ENCODE assay signal across 28 cellular contexts in the genomic region with DNA sequence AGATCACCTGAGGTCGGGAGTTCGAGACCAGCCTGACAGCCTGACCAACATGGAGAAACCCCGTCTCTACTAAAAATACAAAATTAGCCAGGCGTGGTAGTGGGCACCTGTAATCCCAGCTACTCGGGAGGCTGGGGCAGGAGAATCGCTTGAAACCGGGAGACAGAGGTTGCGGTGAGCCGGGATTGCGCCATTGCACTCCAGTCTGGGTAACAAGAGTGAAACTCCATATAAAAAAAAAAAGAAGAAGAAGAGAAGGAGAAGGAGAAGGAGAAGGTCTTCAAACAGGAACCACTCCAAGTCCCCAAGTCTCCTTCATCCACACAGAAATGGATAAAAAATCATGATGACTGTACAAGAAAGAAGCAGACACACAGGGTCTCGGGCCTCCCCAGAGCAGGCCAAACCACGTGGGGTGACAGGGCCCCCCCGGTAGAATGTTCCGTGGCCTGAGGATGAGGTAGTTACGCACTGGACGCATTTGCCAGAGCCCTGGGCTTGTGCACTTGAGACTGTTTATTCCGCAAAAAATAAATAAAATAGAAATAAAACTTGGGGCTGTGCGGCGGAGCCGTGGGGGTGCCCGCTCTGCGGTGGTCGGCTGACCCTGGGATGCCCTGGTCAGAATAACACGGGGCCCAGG. TPM values are rescaled to one million over a fixed set of nuclear protein-coding genes. Genes with fewer than 3 reads are reported as not detected.
DNase-seq lines count a peak whose midpoint lies in the region; ATAC-seq and TF ChIP-seq lines count a peak whose summit lies in the region.
"Had no signal": no experiment of that assay in that cellular context is flagged by ENCODE, and none has a peak within 500 bp of the region (broad histone marks: within the 10 kb centered on the region; RNA-seq: fewer than 3 reads in every experiment).

No MANE protein-coding gene starts in this region.

- TF ChIP-seq EP300 in ovary (IDR thresholded peaks at IDR 0.05) = no peak

- peaks cover 56% of the 10 kb centered on the region for H3K4me1 ChIP-seq in ovary (ENCODE audit: insufficient read depth)

- 46 to 63% (median 46%) methylated on average over 24 of the region's 24 CpGs for WGBS in ovary, 3 donors

- H3K4me3 ChIP-seq in NB4 (ENCODE audit: low read depth, low read length) (no peak overlapping the region), ovary (no peak overlapping the region)
- H3K4me3 ChIP-seq: Peyer's patch had no signal

- H3K27me3 ChIP-seq in ovary = no peaks in the 10 kb centered on the region
- H3K27me3 ChIP-seq: Peyer's patch had no signal

- no peaks in the 10 kb centered on the region for H3K9me3 ChIP-seq in ovary
- H3K9me3 ChIP-seq: Peyer's patch, SK-N-SH had no signal

- peak overlapping the region; percentile 65 to 90 for H3K27ac ChIP-seq in ovary
- H3K27ac ChIP-seq: C4-2B, HL-60, KMS-11, Peyer's patch had no signal

- no peaks in the 10 kb centered on the region for H3K9me3 Mint-ChIP-seq in T-helper 1 cell treated with Interleukin-12 subunit alpha and Interleukin-12 subunit beta and Interleukin-4 antibody, amounts not matched to agents 30 μg/mL and 1 μg/mL, for 36 hours
- H3K9me3 Mint-ChIP-seq: IgD-negative memory B cell had no signal

- intact Hi-C loops in ovary (cut with DNase I) = no loop called here

- no peaks in the 10 kb centered on the region for H3K27me3 Mint-ChIP-seq in T-helper 1 cell treated with Interleukin-12 subunit alpha and Interleukin-12 subunit beta and Interleukin-4 antibody, amounts not matched to agents 30 μg/mL and 1 μg/mL, for 36 hours (ENCODE audit: low read depth)

- no peaks in the 10 kb centered on the region for H3K36me3 Mint-ChIP-seq in T-helper 1 cell treated with Interleukin-12 subunit alpha and Interleukin-12 subunit beta and Interleukin-4 antibody, amounts not matched to agents 30 μg/mL and 1 μg/mL, for 36 hours (ENCODE audit: low read depth)
- H3K36me3 Mint-ChIP-seq: IgD-negative memory B cell had no signal

- no peak for DNase-seq in T-helper 1 cell
- DNase-seq in NB4 (ENCODE audit: low read depth) = peak; percentile 53
- peak; percentile 87 for DNase-seq in SIG-M5 treated with dmso at 0.1 percent for 504 hours (lab: John Stamatoyannopoulos, UW; ENCODE audit: unreplicated experiment)
- DNase-seq in ovary = peak; percentile 70 to 86 (median 76)
- no peak for DNase-seq in stimulated activated CD4-positive, alpha-beta T cell treated with anti-CD3 and anti-CD28 coated beads, Interleukin-2, amount 100 ng/mL, for 48 hours
- no peak for DNase-seq in ureter (ENCODE audit: low spot score)
- DNase-seq: 8988T; ACHN; Calu3; DMS79 treated with DMSO at 0.1 percent for 48 hours; GF-D8; HCEC 1CT; MM.1S; NCI-H2029; NCI-H446 treated with DMSO at 0.1 percent for 48 hours; NCI-H526; NCI-H82; NK-92 treated with Interleukin-12 subunit alpha and Interleukin-12 subunit beta, amount 100 ng/mL, for 24 hours; OCI-M1; Peyer's patch; SHP77 treated with DMSO at 0.1 percent for 48 hours; SK-N-SH had no signal

- no peaks in the 10 kb centered on the region for H3K36me3 ChIP-seq in ovary
- H3K36me3 ChIP-seq: Peyer's patch had no signal

- no peak overlapping the region for H3K4me3 Mint-ChIP-seq in T-helper 1 cell treated with Interleukin-12 subunit alpha and Interleukin-12 subunit beta and Interleukin-4 antibody, amounts not matched to agents 30 μg/mL and 1 μg/mL, for 36 hours
- H3K4me3 Mint-ChIP-seq: IgD-negative memory B cell had no signal

- TF ChIP-seq CTCF in NB4 (IDR thresholded peaks at IDR 0.05; ENCODE audit: low read depth, low read length) = no peak
- no peak for TF ChIP-seq CTCF in ovary (IDR thresholded peaks at IDR 0.05)

- TF ChIP-seq POLR2A in NB4 (IDR thresholded peaks at IDR 0.05; ENCODE audit: extremely low read depth, insufficient read length) (no peak), ovary (IDR thresholded peaks at IDR 0.05) (no peak)

- ATAC-seq in GM18511 (IDR thresholded peaks at IDR 0.05; ENCODE audit: unreplicated experiment) = no peak

- H3K4me1 Mint-ChIP-seq in T-helper 1 cell treated with Interleukin-12 subunit alpha and Interleukin-12 subunit beta and Interleukin-4 antibody, amounts not matched to agents 30 μg/mL and 1 μg/mL, for 36 hours (ENCODE audit: low read depth) = peaks cover 7% of the 10 kb centered on the region

- peak overlapping the region; percentile 6 for H3K27ac Mint-ChIP-seq in T-helper 1 cell treated with Interleukin-12 subunit alpha and Interleukin-12 subunit beta and Interleukin-4 antibody, amounts not matched to agents 30 μg/mL and 1 μg/mL, for 36 hours

RNA-seq across cellular contexts. Expression of gene VENTX, which starts 15.8 kb away (rescaled TPM):
- 1 to 10 TPM in 4 of 7 donors, under 1 TPM in 3; 0.23 to 2.2 (median 1.1) TPM for total RNA-seq in ovary
- polyA plus RNA-seq in ovary = under 1 TPM; 0.36 to 0.47 TPM
- total RNA-seq in ureter = 0.81 TPM
- total RNA-seq: Calu3 had no signal
- polyA plus RNA-seq: IgD-negative memory B cell, SK-N-SH had no signal

RNA-seq across cellular contexts. Expression of gene ADAM8, which starts 23.2 kb away (rescaled TPM):
- total RNA-seq in ovary = 1 to 10 TPM; 1.9 to 5.9 (median 4.4) TPM
- polyA plus RNA-seq in ovary = 1 to 10 TPM in 1 of 2 donors, under 1 TPM in 1; 0.48 to 1.7 TPM
- total RNA-seq in ureter = 35.3 TPM

RNA-seq across cellular contexts. Expression of gene UTF1, which starts 23.4 kb away (rescaled TPM):
- total RNA-seq in ovary = 1 to 10 TPM in 5 of 7 donors, under 1 TPM in 1, not detected in 1; 0.35 to 9.3 (median 2.9) TPM
- under 1 TPM in 1 of 2 donors, not detected in 1; 0.06 TPM for polyA plus RNA-seq in ovary
- not detected for total RNA-seq in ureter
- total RNA-seq: Calu3, Peyer's patch had no signal
- polyA plus RNA-seq: IgD-negative memory B cell, SK-N-SH had no signal

RNA-seq across cellular contexts. Expression of gene TUBGCP2, which starts 55.2 kb away (rescaled TPM):
- total RNA-seq in ovary (10 to 100 TPM; 31.2 to 70.5 (median 56.4) TPM), ureter (51.9 TPM)
- polyA plus RNA-seq in ovary = 10 to 100 TPM; 32.4 to 48.3 TPM

RNA-seq across cellular contexts. Expression of gene ZNF511, which starts 55.3 kb away (rescaled TPM):
- total RNA-seq in ovary (10 to 100 TPM; 23.3 to 64.8 (median 46.8) TPM), ureter (37.4 TPM)
- polyA plus RNA-seq in ovary = 10 to 100 TPM; 16.3 to 52.1 TPM

Comparison
In these comparisons a context has a peak if more than half of its experiments do, and no peak if none do; other contexts are left out.
1. DNase-seq: peak in NB4 (single experiment), SIG-M5 treated with dmso at 0.1 percent for 504 hours (single experiment) and ovary (5 of 5); none in T-helper 1 cell (0 of 5), stimulated activated CD4-positive, alpha-beta T cell treated with anti-CD3 and anti-CD28 coated beads, Interleukin-2, amount 100 ng/mL, for 48 hours (0 of 2) and ureter (single experiment).